12 cellular contexts compared by ENCODE assay signal in genomic region chr11:59097938-59098337, GRCh38. TPM values are rescaled to one million over a fixed set of nuclear protein-coding genes. Genes with fewer than 3 reads are reported as not detected.
A peak's percentile ranks its signal among the peaks of the same experiment; 100 is the strongest.
DNase-seq lines count a peak whose midpoint lies in the region; ATAC-seq, FAIRE-seq and TF ChIP-seq lines count a peak whose summit lies in the region.
"Not testable (repeated sequence)": the region's sequence is repeated elsewhere in the genome, so short reads cannot be mapped to it uniquely, and the experiment has no call there.
"Had no signal": no experiment of that assay in that cellular context is flagged by ENCODE, and none has a peak within 500 bp of the region (broad histone marks: within the 10 kb centered on the region; RNA-seq: fewer than 3 reads in every experiment).

No MANE protein-coding gene starts in this region.

- FAIRE-seq in GM19239 (lab: Jason Lieb, UNC), result peak; percentile 26
- FAIRE-seq in GM12878 (lab: Jason Lieb, UNC), result not testable (repeated sequence)

- not testable (repeated sequence) for H3K9me3 Mint-ChIP-seq in IgD-negative memory B cell; stimulated activated memory B cell treated with anti-CD40 and anti-IgM and Interleukin-4, amounts not matched to agents 10 μg/mL and 1 μg/mL and 100 μg/mL, for 72 hours

- TF ChIP-seq RAD21 in GM12878 (IDR thresholded peaks at IDR 0.05; ENCODE audit: insufficient read depth, low read depth, low read length), result not testable (repeated sequence)

- H3K4me1 Mint-ChIP-seq in IgD-negative memory B cell, result peaks cover 59 to 70% (median 69%) of the 10 kb centered on the region in 3 donors
- peaks cover 80% of the 10 kb centered on the region for H3K4me1 Mint-ChIP-seq in stimulated activated memory B cell treated with anti-CD40 and anti-IgM and Interleukin-4, amounts not matched to agents 10 μg/mL and 1 μg/mL and 100 μg/mL, for 72 hours

- CTCF ChIA-PET in GM12878 (lab: Yijun Ruan, JAX), result interaction anchor here (1.0 to 4.0 kb wide), 13 partner anchors 8 to 493 kb away, joined by 3 to 41 read pairs (median 7); partner anchors contain the start of genes FAM111A and FAM111B

- peak; percentile 17; the same call in 1 of the 3 replicates for ATAC-seq in DND-41 (ENCODE audit: insufficient read depth, low read depth)
- peak; percentile 22 for ATAC-seq in GM18502 (IDR thresholded peaks at IDR 0.05; ENCODE audit: poor library complexity, unreplicated experiment)
- ATAC-seq in HG02852 (IDR thresholded peaks at IDR 0.05; ENCODE audit: unreplicated experiment), result peak; percentile 27
- peak; percentile 22 for ATAC-seq in GM12878
- peak; percentile 22 for ATAC-seq in stimulated activated memory B cell treated with anti-CD40 and anti-IgM and Interleukin-4, amounts not matched to agents 10 μg/mL and 1 μg/mL and 100 μg/mL, for 72 hours

- not testable (repeated sequence) for H3K4me1 ChIP-seq in DND-41 (ENCODE audit: insufficient read depth, low read length)
- H3K4me1 ChIP-seq in GM12878 (ENCODE audit: control insufficient read depth, insufficient read depth, low read length), result peaks cover 24% of the 10 kb centered on the region

- RAD21 ChIA-PET in GM12878 (lab: Charles Lee; ENCODE audit: unreplicated experiment), result interaction anchor here (0.9 to 2.5 kb wide), 6 partner anchors 10 to 61 kb away, joined by 3 to 14 read pairs (median 4); no protein-coding TSS in a partner anchor

- H3K27me3 Mint-ChIP-seq in IgD-negative memory B cell; stimulated activated memory B cell treated with anti-CD40 and anti-IgM and Interleukin-4, amounts not matched to agents 10 μg/mL and 1 μg/mL and 100 μg/mL, for 72 hours: not testable (repeated sequence)

- H3K27ac ChIP-seq in DND-41 (ENCODE audit: low read length), result not testable (repeated sequence)
- H3K27ac ChIP-seq in GM12878 (ENCODE audit: control insufficient read depth, insufficient read depth), result peak overlapping the region; percentile 53

- SMC1A ChIA-PET in GM12878 (lab: Charles Lee; ENCODE audit: uncharacterized antibody, unreplicated experiment), result interaction anchor here (0.8 to 2.9 kb wide), 7 partner anchors 10 to 60 kb away, joined by 3 to 18 read pairs (median 7); partner anchors contain the start of genes FAM111A and FAM111B

- TF ChIP-seq EP300 in GM12878 (IDR thresholded peaks at IDR 0.05; ENCODE audit: borderline replicate concordance in 1 of 2, control insufficient read depth in 1 of 2, low read depth in 2 of 2, low read length in 2 of 2), result not testable (repeated sequence)

- H3K27ac Mint-ChIP-seq in IgD-negative memory B cell, result peak overlapping the region; percentile 71 to 88 (median 81)
- H3K27ac Mint-ChIP-seq in stimulated activated memory B cell treated with anti-CD40 and anti-IgM and Interleukin-4, amounts not matched to agents 10 μg/mL and 1 μg/mL and 100 μg/mL, for 72 hours, result peak overlapping the region; percentile 73

- H3K27me3 ChIP-seq in DND-41 (ENCODE audit: insufficient read depth, low read length, poor library complexity); GM12878 (replicated peaks in 1 of 2; ENCODE audit: control insufficient read depth in 2 of 2, insufficient read depth in 2 of 2, low read length in 1 of 2): not testable (repeated sequence)

- POLR2A ChIA-PET in GM12878 (lab: Charles Lee), result interaction anchor here (1.1 to 1.4 kb wide), 2 partner anchors 10 to 46 kb away, joined by 4 to 11 read pairs; partner anchors contain the start of gene FAM111B

- not testable (repeated sequence) for H2AFZ ChIP-seq in DND-41 (ENCODE audit: low read depth, low read length); GM12878 (ENCODE audit: control insufficient read depth, low read depth, low read length)

- intact Hi-C loops in GM12878 (cut with micrococcal nuclease; ENCODE audit: unreplicated experiment), result loop anchor here (1.0 to 2.0 kb wide), 2 partner anchors 38 to 39 kb away; no protein-coding TSS in a partner anchor

- not testable (repeated sequence) for H3K79me2 ChIP-seq in DND-41 (ENCODE audit: insufficient read depth, low read length); GM12878 (ENCODE audit: control insufficient read depth, insufficient read depth, low read length)

- H3K9ac ChIP-seq in DND-41 (ENCODE audit: low read depth, low read length); GM12878 (ENCODE audit: control insufficient read depth, insufficient read depth, low read length): not testable (repeated sequence)

- H3K4me2 ChIP-seq in DND-41 (ENCODE audit: insufficient read depth, low read length), result not testable (repeated sequence)
- H3K4me2 ChIP-seq in GM12878 (ENCODE audit: control insufficient read depth, insufficient read depth), result peak overlapping the region; percentile 66

- 2% methylated on average over 8 of the region's 8 CpGs for WGBS in GM12878 (ENCODE audit: insufficient coverage, insufficient replicate concordance, low lambda C conversion rate, missing lambda C conversion rate)

- BruUV-seq in GM12878 (replicated peaks; lab: Mats Ljungman, UMichigan), result not testable (repeated sequence)

- not testable (repeated sequence) for DNase-seq in DND-41; GM19239 (ENCODE audit: insufficient read length, low spot score); GM12878 (ENCODE audit: low read depth, low spot score)
- DNase-seq in NCI-H526 treated with DMSO at 0.1 percent for 48 hours (lab: John Stamatoyannopoulos, UW), result peak; percentile 40

- not testable (repeated sequence) for H3K9me3 ChIP-seq in DND-41 (ENCODE audit: insufficient read depth, low read length, severe bottlenecking); GM12878 (replicated peaks; ENCODE audit: control insufficient read depth, insufficient read depth, low read length)

- H3K4me3 Mint-ChIP-seq in IgD-negative memory B cell, result peak overlapping the region; percentile 65 to 96 (median 84)
- peak overlapping the region; percentile 69 for H3K4me3 Mint-ChIP-seq in stimulated activated memory B cell treated with anti-CD40 and anti-IgM and Interleukin-4, amounts not matched to agents 10 μg/mL and 1 μg/mL and 100 μg/mL, for 72 hours

- TF ChIP-seq POLR2A in GM12878 (IDR thresholded peaks at IDR 0.05; ENCODE audit: low read depth, low read length), result not testable (repeated sequence)

- not testable (repeated sequence) for TF ChIP-seq CTCF in DND-41 (IDR thresholded peaks at IDR 0.05; ENCODE audit: borderline replicate concordance, extremely low read depth, low read length, poor library complexity, severe bottlenecking); GM12878 (IDR thresholded peaks at IDR 0.05 in 2 of 3, conservative IDR thresholded peaks at IDR 0.05 in 1 of 3; ENCODE audit: control insufficient read depth in 2 of 3, extremely low read depth in 1 of 3, insufficient read depth in 1 of 3, low read depth in 3 of 3, low read length in 3 of 3)

- not testable (repeated sequence) for H3K36me3 Mint-ChIP-seq in IgD-negative memory B cell
- peaks cover 70% of the 10 kb centered on the region for H3K36me3 Mint-ChIP-seq in stimulated activated memory B cell treated with anti-CD40 and anti-IgM and Interleukin-4, amounts not matched to agents 10 μg/mL and 1 μg/mL and 100 μg/mL, for 72 hours

- H3K36me3 ChIP-seq in DND-41 (ENCODE audit: insufficient read depth, low read length); GM12878 (ENCODE audit: control insufficient read depth in 2 of 2, insufficient read depth in 2 of 2, low read length in 1 of 2): not testable (repeated sequence)

- not testable (repeated sequence) for H3K4me3 ChIP-seq in DND-41 (ENCODE audit: low read depth in 1 of 2, low read length in 2 of 2)
- 0 out of 2 replicates have a peak overlapping the region, but pooled peaks have one; percentile 3 for H3K4me3 ChIP-seq in GM12878

- not testable (repeated sequence) for H4K20me1 ChIP-seq in DND-41 (ENCODE audit: insufficient read depth, low read length); GM12878 (ENCODE audit: control insufficient read depth, insufficient read depth)

- in situ Hi-C loops in GM12878 (cut with MboI), result not testable (repeated sequence)

RNA-seq across cellular contexts. Expression of gene FAM111B, which starts 9.1 kb away (rescaled TPM):
- polyA plus RNA-seq in IgD-negative memory B cell (3.8 TPM), GM12878 (2011; rRNA removed) (35.9 and 59.7 TPM in 2 replicates), GM12878 (2014; fragmentation: Illumina TruSeq; extraction: Trizol) (79.5 and 94.6 TPM in 2 replicates), GM12878 (2014; fragmentation: Nextera tagmentation; extraction: Ambion mirVana) (10 to 100 TPM; 42.0 to 65.3 TPM), GM12878 (2014; rRNA removed) (35.8 and 42.2 TPM in 2 replicates), GM12878 (2016; fragmentation: Nextera tagmentation; extraction: Ambion mirVana) (10 to 100 TPM; 96.3 to 97.2 TPM)
- total RNA-seq in GM12878 (2013; cell fraction: nucleolus; rRNA removed), result 69.8 and 80.1 TPM in 2 replicates
- total RNA-seq in GM12878 (2014; rRNA removed) (53.4 and 59.7 TPM in 2 replicates), GM12878 (2014; rRNA removed; fragmentation: Illumina TruSeq; extraction: Trizol) (76.6 and 76.7 TPM in 2 replicates), GM12878 (2021) (52.0 and 58.9 TPM in 2 replicates)
- polyA plus RNA-seq in GM12878 (2011; ENCODE audit: low read depth), result 13.4 TPM
- 12.0 and 13.2 TPM in 2 replicates for polyA plus RNA-seq in GM12878 (2011; cell fraction: cytosol; rRNA removed)
- polyA plus RNA-seq in GM12878 (2011; cell fraction: nucleus; rRNA removed), result 19.9 and 23.0 TPM in 2 replicates
- polyA plus RNA-seq in GM12878 (2012), result 24.0 and 25.0 TPM in 2 replicates
- polyA minus RNA-seq in GM12878 (2011; rRNA and poly(A)+ RNA removed), result 30.2 and 57.1 TPM in 2 replicates
- 11.6 and 16.7 TPM in 2 replicates for polyA minus RNA-seq in GM12878 (2011; cell fraction: cytosol; rRNA and poly(A)+ RNA removed)
- 48.1 and 63.7 TPM in 2 replicates for polyA minus RNA-seq in GM12878 (2011; cell fraction: nucleus; rRNA and poly(A)+ RNA removed)

RNA-seq across cellular contexts. Expression of gene GLYATL1B, which starts 11.8 kb away (rescaled TPM):
- 0.26 TPM for polyA plus RNA-seq in IgD-negative memory B cell
- total RNA-seq in GM12878 (2013; cell fraction: nucleolus; rRNA removed), result 0.64 TPM in 1 of 2 replicates, not detected in the other
- 0.16 TPM in 1 of 2 replicates, not detected in the other for total RNA-seq in GM12878 (2014; rRNA removed)
- total RNA-seq in GM12878 (2014; rRNA removed; fragmentation: Illumina TruSeq; extraction: Trizol), result 0.18 TPM in 1 of 2 replicates, not detected in the other
- not detected in 2 replicates for total RNA-seq in GM12878 (2021)
- not detected for polyA plus RNA-seq in GM12878 (2011; ENCODE audit: low read depth)
- polyA plus RNA-seq in GM12878 (2011; rRNA removed), result 0.10 and 0.13 TPM in 2 replicates
- not detected in 2 replicates for polyA plus RNA-seq in GM12878 (2011; cell fraction: cytosol; rRNA removed)
- 0.20 and 0.31 TPM in 2 replicates for polyA plus RNA-seq in GM12878 (2011; cell fraction: nucleus; rRNA removed)
- polyA plus RNA-seq in GM12878 (2012), result 0.42 and 0.48 TPM in 2 replicates
- 0.78 TPM in 1 of 2 replicates, not detected in the other for polyA plus RNA-seq in GM12878 (2014; fragmentation: Illumina TruSeq; extraction: Trizol)
- under 1 TPM; 0.11 to 0.29 TPM for polyA plus RNA-seq in GM12878 (2014; fragmentation: Nextera tagmentation; extraction: Ambion mirVana)
- not detected in 2 replicates for polyA plus RNA-seq in GM12878 (2014; rRNA removed)
- 1 to 10 TPM; 1.2 to 1.7 TPM for polyA plus RNA-seq in GM12878 (2016; fragmentation: Nextera tagmentation; extraction: Ambion mirVana)
- not detected in 2 replicates for polyA minus RNA-seq in GM12878 (2011; rRNA and poly(A)+ RNA removed)
- polyA minus RNA-seq in GM12878 (2011; cell fraction: cytosol; rRNA and poly(A)+ RNA removed), result not detected in 2 replicates
- polyA minus RNA-seq in GM12878 (2011; cell fraction: nucleus; rRNA and poly(A)+ RNA removed), result not detected in 2 replicates
- total RNA-seq: A673; CD8-positive, alpha-beta memory T cell; GM23248; HT1080 had no signal
- polyA plus RNA-seq: CD8-positive, alpha-beta memory T cell; GM23248 had no signal

RNA-seq across cellular contexts. Expression of gene FAM111A, which starts 44.7 kb away (rescaled TPM):
- 23.7 TPM for polyA plus RNA-seq in IgD-negative memory B cell
- total RNA-seq in GM12878 (2013; cell fraction: nucleolus; rRNA removed), result 147 and 148 TPM in 2 replicates
- total RNA-seq in GM12878 (2014; rRNA removed), result 69.1 and 95.4 TPM in 2 replicates
- total RNA-seq in GM12878 (2014; rRNA removed; fragmentation: Illumina TruSeq; extraction: Trizol), result 93.8 and 95.0 TPM in 2 replicates
- 58.3 and 66.5 TPM in 2 replicates for total RNA-seq in GM12878 (2021)
- 23.7 TPM for polyA plus RNA-seq in GM12878 (2011; ENCODE audit: low read depth)
- polyA plus RNA-seq in GM12878 (2011; rRNA removed), result 79.3 and 114 TPM in 2 replicates
- polyA plus RNA-seq in GM12878 (2011; cell fraction: cytosol; rRNA removed), result 37.7 and 38.6 TPM in 2 replicates
- polyA plus RNA-seq in GM12878 (2011; cell fraction: nucleus; rRNA removed), result 111 and 114 TPM in 2 replicates
- polyA plus RNA-seq in GM12878 (2012), result 33.9 and 43.9 TPM in 2 replicates
- 83.6 and 102 TPM in 2 replicates for polyA plus RNA-seq in GM12878 (2014; fragmentation: Illumina TruSeq; extraction: Trizol)
- polyA plus RNA-seq in GM12878 (2014; fragmentation: Nextera tagmentation; extraction: Ambion mirVana), result 10 to 100 TPM; 26.6 to 41.6 TPM
- 64.7 and 64.9 TPM in 2 replicates for polyA plus RNA-seq in GM12878 (2014; rRNA removed)
- 10 to 100 TPM; 53.0 to 68.6 TPM for polyA plus RNA-seq in GM12878 (2016; fragmentation: Nextera tagmentation; extraction: Ambion mirVana)
- 46.1 and 53.8 TPM in 2 replicates for polyA minus RNA-seq in GM12878 (2011; rRNA and poly(A)+ RNA removed)
- 16.8 and 22.4 TPM in 2 replicates for polyA minus RNA-seq in GM12878 (2011; cell fraction: cytosol; rRNA and poly(A)+ RNA removed)
- polyA minus RNA-seq in GM12878 (2011; cell fraction: nucleus; rRNA and poly(A)+ RNA removed), result 45.1 and 57.6 TPM in 2 replicates
